Comparison of ENCODE assay signal across 1 cellular context in genomic region chr6:142146828-142147662, GRCh38.
TF ChIP-seq lines count a peak whose summit lies in the region.

NMBR (minus strand) TSS chr6:142147122; CDS start chr6:142088658, 58,464 bp downstream.
A gene with protein sequence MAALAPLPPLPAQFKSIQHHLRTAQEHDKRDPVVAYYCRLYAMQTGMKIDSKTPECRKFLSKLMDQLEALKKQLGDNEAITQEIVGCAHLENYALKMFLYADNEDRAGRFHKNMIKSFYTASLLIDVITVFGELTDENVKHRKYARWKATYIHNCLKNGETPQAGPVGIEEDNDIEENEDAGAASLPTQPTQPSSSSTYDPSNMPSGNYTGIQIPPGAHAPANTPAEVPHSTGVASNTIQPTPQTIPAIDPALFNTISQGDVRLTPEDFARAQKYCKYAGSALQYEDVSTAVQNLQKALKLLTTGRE (plus strand): TSS chr6:142147263. CDS start chr6:142147288, 25 bp downstream.

TF ChIP-seq in K562, 482 proteins besides CTCF, POLR2A, EP300 and RAD21 (continued from another document and continues in another):
- TF ChIP-seq, protein P1, sequence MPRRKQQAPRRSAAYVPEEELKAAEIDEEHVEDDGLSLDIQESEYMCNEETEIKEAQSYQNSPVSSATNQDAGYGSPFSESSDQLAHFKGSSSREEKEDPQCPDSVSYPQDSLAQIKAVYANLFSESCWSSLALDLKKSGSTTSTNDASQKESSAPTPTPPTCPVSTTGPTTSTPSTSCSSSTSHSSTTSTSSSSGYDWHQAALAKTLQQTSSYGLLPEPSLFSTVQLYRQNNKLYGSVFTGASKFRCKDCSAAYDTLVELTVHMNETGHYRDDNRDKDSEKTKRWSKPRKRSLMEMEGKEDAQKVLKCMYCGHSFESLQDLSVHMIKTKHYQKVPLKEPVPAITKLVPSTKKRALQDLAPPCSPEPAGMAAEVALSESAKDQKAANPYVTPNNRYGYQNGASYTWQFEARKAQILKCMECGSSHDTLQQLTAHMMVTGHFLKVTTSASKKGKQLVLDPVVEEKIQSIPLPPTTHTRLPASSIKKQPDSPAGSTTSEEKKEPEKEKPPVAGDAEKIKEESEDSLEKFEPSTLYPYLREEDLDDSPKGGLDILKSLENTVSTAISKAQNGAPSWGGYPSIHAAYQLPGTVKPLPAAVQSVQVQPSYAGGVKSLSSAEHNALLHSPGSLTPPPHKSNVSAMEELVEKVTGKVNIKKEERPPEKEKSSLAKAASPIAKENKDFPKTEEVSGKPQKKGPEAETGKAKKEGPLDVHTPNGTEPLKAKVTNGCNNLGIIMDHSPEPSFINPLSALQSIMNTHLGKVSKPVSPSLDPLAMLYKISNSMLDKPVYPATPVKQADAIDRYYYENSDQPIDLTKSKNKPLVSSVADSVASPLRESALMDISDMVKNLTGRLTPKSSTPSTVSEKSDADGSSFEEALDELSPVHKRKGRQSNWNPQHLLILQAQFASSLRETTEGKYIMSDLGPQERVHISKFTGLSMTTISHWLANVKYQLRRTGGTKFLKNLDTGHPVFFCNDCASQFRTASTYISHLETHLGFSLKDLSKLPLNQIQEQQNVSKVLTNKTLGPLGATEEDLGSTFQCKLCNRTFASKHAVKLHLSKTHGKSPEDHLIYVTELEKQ (CRISPR knock-in tag; IDR thresholded peaks at IDR 0.05): no peak
- TF ChIP-seq ZNF785 (CRISPR knock-in tag; IDR thresholded peaks at IDR 0.05) (no peak), GABPB1 (CRISPR knock-in tag; IDR thresholded peaks at IDR 0.05) (peak; percentile 96), GATAD2B (IDR thresholded peaks at IDR 0.05; ENCODE audit: borderline replicate concordance) (peak; percentile 59; the same call in 1 of the 2 replicates), STAT5B (CRISPR knock-in tag; IDR thresholded peaks at IDR 0.05) (no peak), ZFP30 (CRISPR knock-in tag; IDR thresholded peaks at IDR 0.05; ENCODE audit: borderline replicate concordance) (no peak), MLLT1 (IDR thresholded peaks at IDR 0.05) (peak; percentile 86 to 87; a peak in 3 of 4 replicates), ZNF23 (CRISPR knock-in tag; IDR thresholded peaks at IDR 0.05) (no peak), PHB (CRISPR knock-in tag; IDR thresholded peaks at IDR 0.05) (no peak), PHF8 (IDR thresholded peaks at IDR 0.05; ENCODE audit: borderline replicate concordance, low read length) (peak; percentile 96; the same call in 1 of the 2 replicates), ZNF316 (IDR thresholded peaks at IDR 0.05) (0 out of 2 replicates have a peak, but pooled peaks have one; percentile 1), ZNF717 (CRISPR knock-in tag; IDR thresholded peaks at IDR 0.05) (no peak), RFX5 (IDR thresholded peaks at IDR 0.05; ENCODE audit: low read depth, low read length) (no peak), GABPA (tag; conservative IDR thresholded peaks at IDR 0.05; ENCODE audit: low read depth) (peak; percentile 97), NCOA1 (IDR thresholded peaks at IDR 0.05; ENCODE audit: low read depth) (peak; percentile 64; the same call in 1 of the 2 replicates), MAFK (IDR thresholded peaks at IDR 0.05; ENCODE audit: low read length) (peak; percentile 33; the same call in 1 of the 2 replicates), TCF3 (CRISPR knock-in tag; IDR thresholded peaks at IDR 0.05) (peak; percentile 40), KLF10 (CRISPR knock-in tag; IDR thresholded peaks at IDR 0.05) (0 out of 2 replicates have a peak, but pooled peaks have one; percentile 19), ZNF347 (CRISPR knock-in tag; IDR thresholded peaks at IDR 0.05; ENCODE audit: low read depth) (no peak), PRMT5 (CRISPR knock-in tag; IDR thresholded peaks at IDR 0.05) (no peak), DMBX1 (CRISPR knock-in tag; IDR thresholded peaks at IDR 0.05; ENCODE audit: borderline replicate concordance) (no peak), ZMIZ1 (IDR thresholded peaks at IDR 0.05; ENCODE audit: low read depth in 2 of 2, low read length in 2 of 2) (peak in 1 of 2 experiments; percentile 75; a peak in 2 of 4 replicates), ARID1B (IDR thresholded peaks at IDR 0.05) (peak; percentile 48; the same call in 1 of the 2 replicates), ZNF589 (CRISPR knock-in tag; IDR thresholded peaks at IDR 0.05; ENCODE audit: low read depth) (no peak), ZBTB5 (IDR thresholded peaks at IDR 0.05) (no peak), ZZZ3 (IDR thresholded peaks at IDR 0.05) (peak; percentile 62; the same call in 1 of the 2 replicates), MBD2 (IDR thresholded peaks at IDR 0.05; ENCODE audit: borderline replicate concordance, low read depth) (peak; percentile 48; the same call in 1 of the 2 replicates), ZNF224 (CRISPR knock-in tag; IDR thresholded peaks at IDR 0.05) (no peak), FIP1L1 (IDR thresholded peaks at IDR 0.05; ENCODE audit: low read depth, low read length, poor library complexity, severe bottlenecking) (no peak), ZNF354B (CRISPR knock-in tag; IDR thresholded peaks at IDR 0.05) (no peak), ETS2 (tag; IDR thresholded peaks at IDR 0.05; ENCODE audit: borderline replicate concordance, poor library complexity, severe bottlenecking) (no peak), ZNF146 (CRISPR knock-in tag; IDR thresholded peaks at IDR 0.05; ENCODE audit: unreplicated experiment) (no peak), NCOR1 (IDR thresholded peaks at IDR 0.05) (peak; percentile 47), PPARD (CRISPR knock-in tag; IDR thresholded peaks at IDR 0.05) (no peak), ZNF263 (CRISPR knock-in tag; IDR thresholded peaks at IDR 0.05; ENCODE audit: borderline replicate concordance) (no peak; the same call in 1 of the 2 replicates), LEF1 (IDR thresholded peaks at IDR 0.05) (0 out of 2 replicates have a peak, but pooled peaks have one; percentile 31)
- TF ChIP-seq, protein P2, sequence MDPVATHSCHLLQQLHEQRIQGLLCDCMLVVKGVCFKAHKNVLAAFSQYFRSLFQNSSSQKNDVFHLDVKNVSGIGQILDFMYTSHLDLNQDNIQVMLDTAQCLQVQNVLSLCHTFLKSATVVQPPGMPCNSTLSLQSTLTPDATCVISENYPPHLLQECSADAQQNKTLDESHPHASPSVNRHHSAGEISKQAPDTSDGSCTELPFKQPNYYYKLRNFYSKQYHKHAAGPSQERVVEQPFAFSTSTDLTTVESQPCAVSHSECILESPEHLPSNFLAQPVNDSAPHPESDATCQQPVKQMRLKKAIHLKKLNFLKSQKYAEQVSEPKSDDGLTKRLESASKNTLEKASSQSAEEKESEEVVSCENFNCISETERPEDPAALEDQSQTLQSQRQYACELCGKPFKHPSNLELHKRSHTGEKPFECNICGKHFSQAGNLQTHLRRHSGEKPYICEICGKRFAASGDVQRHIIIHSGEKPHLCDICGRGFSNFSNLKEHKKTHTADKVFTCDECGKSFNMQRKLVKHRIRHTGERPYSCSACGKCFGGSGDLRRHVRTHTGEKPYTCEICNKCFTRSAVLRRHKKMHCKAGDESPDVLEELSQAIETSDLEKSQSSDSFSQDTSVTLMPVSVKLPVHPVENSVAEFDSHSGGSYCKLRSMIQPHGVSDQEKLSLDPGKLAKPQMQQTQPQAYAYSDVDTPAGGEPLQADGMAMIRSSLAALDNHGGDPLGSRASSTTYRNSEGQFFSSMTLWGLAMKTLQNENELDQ (CRISPR knock-in tag; IDR thresholded peaks at IDR 0.05; ENCODE audit: borderline replicate concordance): no peak
- TF ChIP-seq, protein P3, sequence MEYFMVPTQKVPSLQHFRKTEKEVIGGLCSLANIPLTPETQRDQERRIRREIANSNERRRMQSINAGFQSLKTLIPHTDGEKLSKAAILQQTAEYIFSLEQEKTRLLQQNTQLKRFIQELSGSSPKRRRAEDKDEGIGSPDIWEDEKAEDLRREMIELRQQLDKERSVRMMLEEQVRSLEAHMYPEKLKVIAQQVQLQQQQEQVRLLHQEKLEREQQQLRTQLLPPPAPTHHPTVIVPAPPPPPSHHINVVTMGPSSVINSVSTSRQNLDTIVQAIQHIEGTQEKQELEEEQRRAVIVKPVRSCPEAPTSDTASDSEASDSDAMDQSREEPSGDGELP (CRISPR knock-in tag; IDR thresholded peaks at IDR 0.05; ENCODE audit: borderline replicate concordance): peak; percentile 97
- TF ChIP-seq, protein P4, sequence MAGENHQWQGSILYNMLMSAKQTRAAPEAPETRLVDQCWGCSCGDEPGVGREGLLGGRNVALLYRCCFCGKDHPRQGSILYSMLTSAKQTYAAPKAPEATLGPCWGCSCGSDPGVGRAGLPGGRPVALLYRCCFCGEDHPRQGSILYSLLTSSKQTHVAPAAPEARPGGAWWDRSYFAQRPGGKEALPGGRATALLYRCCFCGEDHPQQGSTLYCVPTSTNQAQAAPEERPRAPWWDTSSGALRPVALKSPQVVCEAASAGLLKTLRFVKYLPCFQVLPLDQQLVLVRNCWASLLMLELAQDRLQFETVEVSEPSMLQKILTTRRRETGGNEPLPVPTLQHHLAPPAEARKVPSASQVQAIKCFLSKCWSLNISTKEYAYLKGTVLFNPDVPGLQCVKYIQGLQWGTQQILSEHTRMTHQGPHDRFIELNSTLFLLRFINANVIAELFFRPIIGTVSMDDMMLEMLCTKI (IDR thresholded peaks at IDR 0.05; ENCODE audit: partially characterized antibody): no peak
- TF ChIP-seq, protein P5, sequence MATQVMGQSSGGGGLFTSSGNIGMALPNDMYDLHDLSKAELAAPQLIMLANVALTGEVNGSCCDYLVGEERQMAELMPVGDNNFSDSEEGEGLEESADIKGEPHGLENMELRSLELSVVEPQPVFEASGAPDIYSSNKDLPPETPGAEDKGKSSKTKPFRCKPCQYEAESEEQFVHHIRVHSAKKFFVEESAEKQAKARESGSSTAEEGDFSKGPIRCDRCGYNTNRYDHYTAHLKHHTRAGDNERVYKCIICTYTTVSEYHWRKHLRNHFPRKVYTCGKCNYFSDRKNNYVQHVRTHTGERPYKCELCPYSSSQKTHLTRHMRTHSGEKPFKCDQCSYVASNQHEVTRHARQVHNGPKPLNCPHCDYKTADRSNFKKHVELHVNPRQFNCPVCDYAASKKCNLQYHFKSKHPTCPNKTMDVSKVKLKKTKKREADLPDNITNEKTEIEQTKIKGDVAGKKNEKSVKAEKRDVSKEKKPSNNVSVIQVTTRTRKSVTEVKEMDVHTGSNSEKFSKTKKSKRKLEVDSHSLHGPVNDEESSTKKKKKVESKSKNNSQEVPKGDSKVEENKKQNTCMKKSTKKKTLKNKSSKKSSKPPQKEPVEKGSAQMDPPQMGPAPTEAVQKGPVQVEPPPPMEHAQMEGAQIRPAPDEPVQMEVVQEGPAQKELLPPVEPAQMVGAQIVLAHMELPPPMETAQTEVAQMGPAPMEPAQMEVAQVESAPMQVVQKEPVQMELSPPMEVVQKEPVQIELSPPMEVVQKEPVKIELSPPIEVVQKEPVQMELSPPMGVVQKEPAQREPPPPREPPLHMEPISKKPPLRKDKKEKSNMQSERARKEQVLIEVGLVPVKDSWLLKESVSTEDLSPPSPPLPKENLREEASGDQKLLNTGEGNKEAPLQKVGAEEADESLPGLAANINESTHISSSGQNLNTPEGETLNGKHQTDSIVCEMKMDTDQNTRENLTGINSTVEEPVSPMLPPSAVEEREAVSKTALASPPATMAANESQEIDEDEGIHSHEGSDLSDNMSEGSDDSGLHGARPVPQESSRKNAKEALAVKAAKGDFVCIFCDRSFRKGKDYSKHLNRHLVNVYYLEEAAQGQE (CRISPR knock-in tag; IDR thresholded peaks at IDR 0.05; ENCODE audit: low read depth): no peak
